ENCODE assay signal across 1 cellular context in genomic region chr19:3398114-3398899, GRCh38.
TF ChIP-seq lines count a peak whose summit lies in the region.

No MANE protein-coding gene starts in this region.

TF ChIP-seq in HepG2, 621 proteins besides CTCF, POLR2A, EP300 and RAD21 (continued from another document and continues in another):
- TF ChIP-seq ZGPAT (CRISPR knock-in tag; IDR thresholded peaks at IDR 0.05): peak; percentile 95
- 0 out of 2 replicates have a peak, but pooled peaks have one; percentile 71 for TF ChIP-seq NCOA1 (CRISPR knock-in tag; IDR thresholded peaks at IDR 0.05)
- peak; percentile 87 for TF ChIP-seq ZBTB33 (CRISPR knock-in tag; IDR thresholded peaks at IDR 0.05)
- peak; percentile 90 for TF ChIP-seq ATF2 (CRISPR knock-in tag; IDR thresholded peaks at IDR 0.05)
- no peak for TF ChIP-seq ZNF274 (CRISPR knock-in tag; IDR thresholded peaks at IDR 0.05)
- TF ChIP-seq PREB (CRISPR knock-in tag; IDR thresholded peaks at IDR 0.05): no peak
- TF ChIP-seq ZNF709 (CRISPR knock-in tag; IDR thresholded peaks at IDR 0.05): no peak
- no peak for TF ChIP-seq WIZ (CRISPR knock-in tag; IDR thresholded peaks at IDR 0.05)
- TF ChIP-seq TAF15 (IDR thresholded peaks at IDR 0.05; ENCODE audit: low read depth, low read length, poor library complexity, severe bottlenecking): peak; percentile 66
- TF ChIP-seq AHR (CRISPR knock-in tag; IDR thresholded peaks at IDR 0.05): peak; percentile 88; the same call in 1 of the 2 replicates
- 0 out of 2 replicates have a peak, but pooled peaks have one; percentile 46 for TF ChIP-seq LCORL (IDR thresholded peaks at IDR 0.05)
- TF ChIP-seq LCORL (CRISPR knock-in tag; IDR thresholded peaks at IDR 0.05): peak; percentile 96
- TF ChIP-seq POGK (CRISPR knock-in tag; conservative IDR thresholded peaks at IDR 0.05): peak; percentile 87
- TF ChIP-seq MYPOP (CRISPR knock-in tag; IDR thresholded peaks at IDR 0.05): no peak
- peak; percentile 76 for TF ChIP-seq THAP11 (CRISPR knock-in tag; IDR thresholded peaks at IDR 0.05)
- peak; percentile 54; the same call in 1 of the 2 replicates for TF ChIP-seq RCOR2 (CRISPR knock-in tag; IDR thresholded peaks at IDR 0.05)
- peak; percentile 79 for TF ChIP-seq TRIM24 (CRISPR knock-in tag; IDR thresholded peaks at IDR 0.05)
- TF ChIP-seq HNF4G (IDR thresholded peaks at IDR 0.05; ENCODE audit: borderline replicate concordance, low read depth, low read length): peak; percentile 50; the same call in 1 of the 2 replicates
- TF ChIP-seq HNF4G (CRISPR knock-in tag; IDR thresholded peaks at IDR 0.05; ENCODE audit: borderline replicate concordance, low read depth): 0 out of 2 replicates have a peak, but pooled peaks have one; percentile 53
- TF ChIP-seq ZNF550 (CRISPR knock-in tag; IDR thresholded peaks at IDR 0.05; ENCODE audit: borderline replicate concordance): 0 out of 2 replicates have a peak, but pooled peaks have one; percentile 52
- TF ChIP-seq TSC22D2 (CRISPR knock-in tag; IDR thresholded peaks at IDR 0.05; ENCODE audit: borderline replicate concordance): no peak
- TF ChIP-seq ZNF577 (CRISPR knock-in tag; IDR thresholded peaks at IDR 0.05; ENCODE audit: borderline replicate concordance, low read depth): no peak
- TF ChIP-seq ZNF317 (CRISPR knock-in tag; IDR thresholded peaks at IDR 0.05): peak; percentile 72; the same call in 1 of the 2 replicates
- TF ChIP-seq ZSCAN21 (CRISPR knock-in tag; IDR thresholded peaks at IDR 0.05; ENCODE audit: borderline replicate concordance): peak; percentile 67; the same call in 1 of the 2 replicates
- TF ChIP-seq CBX5 (CRISPR knock-in tag; IDR thresholded peaks at IDR 0.05; ENCODE audit: borderline replicate concordance): 0 out of 2 replicates have a peak, but pooled peaks have one; percentile 58
- TF ChIP-seq CREM (IDR thresholded peaks at IDR 0.05): no peak
- TF ChIP-seq CREM (CRISPR knock-in tag; IDR thresholded peaks at IDR 0.05): no peak
- TF ChIP-seq NFE2 (CRISPR knock-in tag; IDR thresholded peaks at IDR 0.05): no peak
- no peak for TF ChIP-seq ZNF276 (CRISPR knock-in tag; IDR thresholded peaks at IDR 0.05; ENCODE audit: low read depth)
- TF ChIP-seq ZNF572 (CRISPR knock-in tag; IDR thresholded peaks at IDR 0.05): peak; percentile 64; the same call in 1 of the 2 replicates
- TF ChIP-seq JUND (CRISPR knock-in tag; IDR thresholded peaks at IDR 0.05): no peak; the same call in 1 of the 2 replicates
- no peak for TF ChIP-seq GPN1 (CRISPR knock-in tag; IDR thresholded peaks at IDR 0.05; ENCODE audit: borderline replicate concordance)
- TF ChIP-seq MAFF (IDR thresholded peaks at IDR 0.05; ENCODE audit: low read depth, low read length): no peak
- peak; percentile 73; the same call in 1 of the 2 replicates for TF ChIP-seq NFKBIZ (CRISPR knock-in tag; IDR thresholded peaks at IDR 0.05)
- peak; percentile 65; the same call in 1 of the 2 replicates for TF ChIP-seq CBFB (CRISPR knock-in tag; IDR thresholded peaks at IDR 0.05)
- TF ChIP-seq SMARCE1 (IDR thresholded peaks at IDR 0.05; ENCODE audit: borderline replicate concordance): no peak
- TF ChIP-seq REPIN1 (CRISPR knock-in tag; IDR thresholded peaks at IDR 0.05; ENCODE audit: borderline replicate concordance, low read depth): peak; percentile 91
- no peak for TF ChIP-seq ZNF878 (CRISPR knock-in tag; IDR thresholded peaks at IDR 0.05)
- TF ChIP-seq MEIS1 (CRISPR knock-in tag; IDR thresholded peaks at IDR 0.05; ENCODE audit: borderline replicate concordance): peak; percentile 83; the same call in 1 of the 2 replicates
- peak; percentile 100 for TF ChIP-seq THRA (CRISPR knock-in tag; IDR thresholded peaks at IDR 0.05; ENCODE audit: borderline replicate concordance)
- no peak for TF ChIP-seq BHLHE40 (IDR thresholded peaks at IDR 0.05; ENCODE audit: low read length)
- TF ChIP-seq CREB1 (IDR thresholded peaks at IDR 0.05): no peak
- TF ChIP-seq CREB1 (CRISPR knock-in tag; IDR thresholded peaks at IDR 0.05): no peak
- peak; percentile 44 for TF ChIP-seq AGO2 (optimal IDR thresholded peaks at IDR 0.05; ENCODE audit: low read depth, low read length)
- peak; percentile 61; the same call in 1 of the 2 replicates for TF ChIP-seq HMG20A (CRISPR knock-in tag; IDR thresholded peaks at IDR 0.05; ENCODE audit: borderline replicate concordance)
- TF ChIP-seq GRHL1 (CRISPR knock-in tag; conservative IDR thresholded peaks at IDR 0.05): no peak
- 0 out of 2 replicates have a peak, but pooled peaks have one; percentile 30 for TF ChIP-seq KLF9 (CRISPR knock-in tag; IDR thresholded peaks at IDR 0.05; ENCODE audit: low read depth)
- TF ChIP-seq KLF16 (CRISPR knock-in tag; IDR thresholded peaks at IDR 0.05): peak in 1 of 2 experiments; percentile 81; a peak in 2 of 4 replicates
- peak; percentile 91; the same call in 1 of the 2 replicates for TF ChIP-seq ZNF430 (CRISPR knock-in tag; IDR thresholded peaks at IDR 0.05)
- no peak for TF ChIP-seq ZNF530 (CRISPR knock-in tag; IDR thresholded peaks at IDR 0.05; ENCODE audit: low read depth)
- TF ChIP-seq KAT8 (CRISPR knock-in tag; IDR thresholded peaks at IDR 0.05): peak; percentile 71; the same call in 1 of the 2 replicates
- no peak; the same call in 1 of the 2 replicates for TF ChIP-seq KLF15 (CRISPR knock-in tag; IDR thresholded peaks at IDR 0.05; ENCODE audit: borderline replicate concordance)
- TF ChIP-seq POLR2AphosphoS5 (IDR thresholded peaks at IDR 0.05; ENCODE audit: low read depth, low read length): peak; percentile 32; the same call in 1 of the 2 replicates
- TF ChIP-seq ZSCAN22 (CRISPR knock-in tag; IDR thresholded peaks at IDR 0.05): peak; percentile 64; the same call in 1 of the 2 replicates
- no peak for TF ChIP-seq NBN (conservative IDR thresholded peaks at IDR 0.05)
- no peak for TF ChIP-seq NR2F6 (IDR thresholded peaks at IDR 0.05)
- TF ChIP-seq NR2F6 (CRISPR knock-in tag; IDR thresholded peaks at IDR 0.05): peak; percentile 81
- peak; percentile 94; the same call in 1 of the 2 replicates for TF ChIP-seq ZBTB38 (CRISPR knock-in tag; IDR thresholded peaks at IDR 0.05)
- TF ChIP-seq GTF2F1 (IDR thresholded peaks at IDR 0.05; ENCODE audit: low read length): no peak
- peak; percentile 77; the same call in 1 of the 2 replicates for TF ChIP-seq ARNT2 (CRISPR knock-in tag; IDR thresholded peaks at IDR 0.05; ENCODE audit: low read depth)
- TF ChIP-seq ZNF121 (CRISPR knock-in tag; IDR thresholded peaks at IDR 0.05): peak; percentile 84
- peak; percentile 60; the same call in 1 of the 2 replicates for TF ChIP-seq ELF3 (CRISPR knock-in tag; IDR thresholded peaks at IDR 0.05)
